ENCODE assay signal across 20 cellular contexts in the genomic region with DNA sequence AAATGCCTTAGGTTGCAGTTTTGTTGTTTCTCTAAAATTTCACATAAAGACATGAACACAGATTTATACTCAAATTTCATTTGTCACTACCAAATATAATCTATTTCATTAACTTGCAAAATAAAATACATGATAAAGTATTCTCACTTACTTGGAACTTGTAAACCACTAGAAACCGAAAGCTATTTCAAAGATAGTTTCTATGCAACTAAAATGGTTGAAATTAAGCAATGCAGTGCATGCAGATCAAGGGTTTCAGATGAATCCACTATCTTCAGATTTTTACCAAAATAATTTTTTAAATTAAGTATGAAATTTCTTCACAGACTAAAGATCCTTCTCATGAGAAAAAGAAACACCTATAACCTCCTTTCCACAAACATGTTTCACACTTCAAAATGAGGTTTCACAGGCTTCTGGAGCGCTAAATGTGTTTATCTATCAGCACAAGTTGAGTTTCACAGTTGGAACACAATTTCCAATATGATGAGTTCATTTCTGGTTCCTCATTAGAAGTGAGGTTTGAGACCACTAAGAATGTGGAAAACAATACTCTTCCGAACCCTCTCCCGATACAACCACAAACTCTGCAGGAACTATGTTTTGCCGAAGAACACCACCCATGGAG.
"Had no signal": no experiment of that assay in that cellular context is flagged by ENCODE, and none has a peak within 500 bp of the region (broad histone marks: within the 10 kb centered on the region; RNA-seq: fewer than 3 reads in every experiment).

No MANE protein-coding gene starts in this region.

- H3K27ac Mint-ChIP-seq: activated CD4-positive, alpha-beta T cell treated with anti-CD3 and anti-CD28 coated beads, Interleukin-2, amount 10 ng/mL, durations not matched to agents 24 days and 14 days; activated CD8-positive, alpha-beta T cell treated with anti-CD3 and anti-CD28 coated beads, Interleukin-2, amount 10 ng/mL, durations not matched to agents 7 days and 5 days; activated naive CD8-positive, alpha-beta T cell treated with anti-CD3 and anti-CD28 coated beads, Interleukin-2, amount 10 ng/mL, durations not matched to agents 7 days and 5 days; activated T-cell treated with anti-CD3 and anti-CD28 coated beads, Interleukin-2, amount 50 U/mL, for 24 hours; activated T-helper 2 cell treated with anti-CD3 and anti-CD28 coated beads, Interferon-gamma antibody, Interleukin-2, Interleukin-4, amounts not matched to agents 10 μg/mL and 5 μg/mL and 100 μg/mL, durations not matched to agents 14 hours and 24 hours and 36 hours; neural progenitor cell; type B pancreatic cell had no signal

- H3K27ac ChIP-seq: brain microvascular endothelial cell, esophagus squamous epithelium, neural progenitor cell, stomach had no signal

- H3K36me3 ChIP-seq: brain microvascular endothelial cell, heart right ventricle, neural progenitor cell, stomach had no signal

- H3K27me3 ChIP-seq: brain microvascular endothelial cell, esophagus squamous epithelium, heart right ventricle, neural progenitor cell, stomach had no signal

- DNase-seq: activated CD4-positive, alpha-beta T cell treated with anti-CD3 and anti-CD28 coated beads, Interleukin-2, amount 10 ng/mL, durations not matched to agents 24 days and 14 days; activated CD8-positive, alpha-beta T cell treated with anti-CD3 and anti-CD28 coated beads, Interleukin-2, amount 10 ng/mL, durations not matched to agents 7 days and 5 days; activated naive CD4-positive, alpha-beta T cell treated with Interleukin-2 at 50 U/mL for 16 hours; activated naive CD8-positive, alpha-beta T cell treated with anti-CD3 and anti-CD28 coated beads, Interleukin-2, amount 10 ng/mL, durations not matched to agents 7 days and 5 days; activated T-cell treated with anti-CD3 and anti-CD28 coated beads, Interleukin-2, amount 50 U/mL, for 24 hours; anterior cingulate cortex; brain microvascular endothelial cell; cortex of kidney; effector CD4-positive, alpha-beta T cell; esophagus squamous epithelium; heart right ventricle; kidney glomerular epithelial cell; left ventricle myocardium superior; stimulated activated CD4-positive, alpha-beta T cell treated with anti-CD3 and anti-CD28 coated beads, Interleukin-4, amount 100 ng/mL, for 1 hour; stomach had no signal

- H2AFZ ChIP-seq: neural progenitor cell had no signal

- H3K4me3 Mint-ChIP-seq: activated CD4-positive, alpha-beta T cell treated with anti-CD3 and anti-CD28 coated beads, Interleukin-2, amount 10 ng/mL, durations not matched to agents 24 days and 14 days; activated CD8-positive, alpha-beta T cell treated with anti-CD3 and anti-CD28 coated beads, Interleukin-2, amount 10 ng/mL, durations not matched to agents 7 days and 5 days; activated naive CD8-positive, alpha-beta T cell treated with anti-CD3 and anti-CD28 coated beads, Interleukin-2, amount 10 ng/mL, durations not matched to agents 7 days and 5 days; activated T-cell treated with anti-CD3 and anti-CD28 coated beads, Interleukin-2, amount 50 U/mL, for 24 hours; neural progenitor cell; type B pancreatic cell had no signal

- H3K4me2 ChIP-seq: neural progenitor cell, smooth muscle cell had no signal

- H3K27me3 Mint-ChIP-seq: activated CD4-positive, alpha-beta T cell treated with anti-CD3 and anti-CD28 coated beads, Interleukin-2, amount 10 ng/mL, durations not matched to agents 24 days and 14 days; type B pancreatic cell had no signal

- ATAC-seq: activated CD8-positive, alpha-beta T cell treated with anti-CD3 and anti-CD28 coated beads, Interleukin-2, amount 10 ng/mL, durations not matched to agents 7 days and 5 days; heart right ventricle; left ventricle myocardium superior; sciatic nerve had no signal

- H3K4me1 ChIP-seq: neural progenitor cell had no signal

- H3K36me3 Mint-ChIP-seq: activated naive CD8-positive, alpha-beta T cell treated with anti-CD3 and anti-CD28 coated beads, Interleukin-2, amount 10 ng/mL, durations not matched to agents 7 days and 5 days had no signal

- H3K4me1 Mint-ChIP-seq: activated CD4-positive, alpha-beta T cell treated with anti-CD3 and anti-CD28 coated beads, Interleukin-2, amount 10 ng/mL, durations not matched to agents 24 days and 14 days; activated naive CD8-positive, alpha-beta T cell treated with anti-CD3 and anti-CD28 coated beads, Interleukin-2, amount 10 ng/mL, durations not matched to agents 7 days and 5 days; neural progenitor cell had no signal

- H3K4me3 ChIP-seq: esophagus squamous epithelium, heart right ventricle, neural progenitor cell, smooth muscle cell, stomach had no signal

- H3K9me3 Mint-ChIP-seq: activated CD4-positive, alpha-beta T cell treated with anti-CD3 and anti-CD28 coated beads, Interleukin-2, amount 10 ng/mL, durations not matched to agents 24 days and 14 days; activated naive CD8-positive, alpha-beta T cell treated with anti-CD3 and anti-CD28 coated beads, Interleukin-2, amount 10 ng/mL, durations not matched to agents 7 days and 5 days; activated T-cell treated with anti-CD3 and anti-CD28 coated beads, Interleukin-2, amount 50 U/mL, for 24 hours; activated T-helper 2 cell treated with anti-CD3 and anti-CD28 coated beads, Interferon-gamma antibody, Interleukin-2, Interleukin-4, amounts not matched to agents 10 μg/mL and 5 μg/mL and 100 μg/mL, durations not matched to agents 14 hours and 24 hours and 36 hours; type B pancreatic cell had no signal

- H3K9ac ChIP-seq: neural progenitor cell had no signal

- H3K9me3 ChIP-seq: esophagus squamous epithelium, heart right ventricle, stomach had no signal
